Comparison of ENCODE assay signal across 13 cellular contexts in the genomic region with DNA sequence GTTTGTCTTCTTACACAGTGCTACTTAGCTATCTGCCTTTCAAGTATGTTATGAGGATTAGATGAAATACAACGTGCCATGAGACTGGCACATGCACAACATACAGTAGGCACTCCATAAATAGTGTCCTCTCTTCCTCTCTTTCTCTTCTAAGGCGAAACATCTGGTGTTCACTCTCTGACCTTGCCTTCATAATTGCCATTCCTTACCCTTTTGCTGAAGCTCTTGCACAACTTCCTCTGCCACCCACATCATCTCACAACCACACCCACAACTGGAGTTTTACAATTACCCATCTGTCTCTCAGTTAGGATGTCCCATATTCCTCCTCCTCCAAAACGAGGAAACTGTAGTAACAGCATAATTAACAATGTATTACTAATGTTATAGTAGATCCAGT. TPM values are rescaled to one million over a fixed set of nuclear protein-coding genes. Genes with fewer than 3 reads are reported as not detected.
DNase-seq lines count a peak whose midpoint lies in the region; ATAC-seq and TF ChIP-seq lines count a peak whose summit lies in the region.
"Had no signal": no experiment of that assay in that cellular context is flagged by ENCODE, and none has a peak within 500 bp of the region (broad histone marks: within the 10 kb centered on the region; RNA-seq: fewer than 3 reads in every experiment).

No MANE protein-coding gene starts in this region.

- RAD21 ChIA-PET in HCT116 (lab: Charles Lee; ENCODE audit: low non-redundant PET in 1 of 2, low total read pairs in 2 of 2, uncharacterized antibody in 2 of 2, unreplicated experiment in 2 of 2): no interaction called here

- no peak overlapping the region for H3K27ac ChIP-seq in HCT116 (ENCODE audit: low read depth, low read length)
- H3K27ac ChIP-seq: skin epidermis had no signal

- H2AFZ ChIP-seq in HCT116 (ENCODE audit: low read depth, low read length, poor library complexity, severe bottlenecking): peak overlapping the region; percentile 22

- H3K9ac ChIP-seq in HCT116 (ENCODE audit: low read length): no peak overlapping the region

- H3K4me1 ChIP-seq in HCT116 (ENCODE audit: control insufficient read depth in 1 of 2, insufficient read depth in 2 of 2, low read length in 2 of 2): no peaks in the 10 kb centered on the region
- H3K4me1 ChIP-seq: BE2C had no signal

- H3K4me2 ChIP-seq in HCT116 (ENCODE audit: low read length): no peak overlapping the region

- no peak for ATAC-seq in HCT116
- ATAC-seq in HG02798 (IDR thresholded peaks at IDR 0.05; ENCODE audit: poor library complexity, unreplicated experiment): no peak
- no peak for ATAC-seq in GM21717 (IDR thresholded peaks at IDR 0.05; ENCODE audit: unreplicated experiment)

- H3K27me3 ChIP-seq in HCT116 (ENCODE audit: insufficient read depth, low read length): no peaks in the 10 kb centered on the region
- H3K27me3 ChIP-seq: BE2C had no signal

- CTCF ChIA-PET in HCT116 (lab: Charles Lee): interaction anchor here (0.9 kb wide), 1 partner anchor 26 kb away, joined by 3 read pairs; a partner anchor contains a TSS

- TF ChIP-seq RAD21 in HCT116 (IDR thresholded peaks at IDR 0.05; ENCODE audit: low read depth): no peak

- no peaks in the 10 kb centered on the region for H3K9me3 ChIP-seq in HCT116 (ENCODE audit: control insufficient read depth in 1 of 2, insufficient read depth in 1 of 2, low read depth in 1 of 2, low read length in 2 of 2)
- H3K9me3 ChIP-seq: BE2C had no signal

- H3K79me2 ChIP-seq in HCT116 (ENCODE audit: insufficient read depth, low read length): no peaks in the 10 kb centered on the region

- POLR2A ChIA-PET in HCT116 (lab: Charles Lee): no interaction called here

- DNase-seq in AG08395 (ENCODE audit: low spot score): peak; percentile 25
- no peak for DNase-seq in HCT116 (ENCODE audit: low read depth, low spot score)
- peak; percentile 67 for DNase-seq in SK-MEL-5 (ENCODE audit: low read depth, low spot score)
- peak; percentile 91 for DNase-seq in foreskin melanocyte
- DNase-seq in SHP77 treated with DMSO at 0.1 percent for 48 hours (lab: John Stamatoyannopoulos, UW): no peak
- no peak for DNase-seq in islet precursor cell
- DNase-seq: activated CD4-positive, CD25-positive, alpha-beta regulatory T cell; BE2C; NCI-H2081 treated with DMSO at 0.1 percent for 48 hours had no signal

- in situ Hi-C loops in SK-MEL-5 (cut with HindIII; ENCODE audit: low pct_unique_long_range_greater_than_20kb, low sequenced_read_pairs): no loop called here

- H3K36me3 ChIP-seq in HCT116 (ENCODE audit: control insufficient read depth in 1 of 2, insufficient read depth in 2 of 2, low read length in 2 of 2): no peaks in the 10 kb centered on the region
- H3K36me3 ChIP-seq: BE2C had no signal

- no TSS peak for BruUV-seq in HCT116 (replicated peaks; lab: Mats Ljungman, UMichigan)

- TF ChIP-seq CTCF in HCT116 (IDR thresholded peaks at IDR 0.05 in 2 of 3, conservative IDR thresholded peaks at IDR 0.05 in 1 of 3; ENCODE audit: borderline replicate concordance in 1 of 3, insufficient read depth in 1 of 3, low read depth in 2 of 3, low read length in 2 of 3): no peak

- no peaks in the 10 kb centered on the region for H3K9me2 ChIP-seq in HCT116 (ENCODE audit: insufficient read depth)

- TF ChIP-seq POLR2A in HCT116 (IDR thresholded peaks at IDR 0.05; ENCODE audit: borderline replicate concordance, extremely low read depth, insufficient read depth, insufficient read length): no peak

- intact Hi-C loops in HCT116 (cut with micrococcal nuclease): no loop called here

- H3K4me3 ChIP-seq in HCT116 (replicated peaks in 1 of 2; ENCODE audit: low read depth in 1 of 2, low read length in 2 of 2): no peak overlapping the region
- H3K4me3 ChIP-seq: skin epidermis had no signal

- no peaks in the 10 kb centered on the region for H4K20me1 ChIP-seq in HCT116 (ENCODE audit: insufficient read depth)

TF ChIP-seq in HCT116, 20 proteins besides CTCF, POLR2A, EP300 and RAD21:
- TF ChIP-seq CEBPB (IDR thresholded peaks at IDR 0.05; ENCODE audit: low read depth): peak; percentile 64
- no peak for TF ChIP-seq SRF (IDR thresholded peaks at IDR 0.05; ENCODE audit: low read depth)

RNA-seq across cellular contexts. Expression of a gene that starts 26.4 kb away (rescaled TPM):
- 0.79 TPM for total RNA-seq in HCT116 (2021; ENCODE audit: unreplicated experiment)
- polyA plus RNA-seq in HCT116 (2012): 0.15 and 0.43 TPM in 2 replicates
- 0.26 TPM in 1 of 2 replicates, not detected in the other for total RNA-seq in SK-MEL-5 (2014; rRNA removed; shearing (Covaris generic))
- not detected in 2 replicates for polyA plus RNA-seq in SK-MEL-5 (2015; cell fraction: cytosol; rRNA removed)
- not detected in 2 replicates for polyA plus RNA-seq in SK-MEL-5 (2015; cell fraction: nucleus; rRNA removed)
- total RNA-seq: activated T-helper 2 cell treated with anti-CD3 and anti-CD28 coated beads, Interferon-gamma antibody, Interleukin-2, Interleukin-4, amounts not matched to agents 10 μg/mL and 5 μg/mL and 100 μg/mL, durations not matched to agents 14 hours and 24 hours and 36 hours had no signal

Comparison
In these comparisons a context has a peak if more than half of its experiments do, and no peak if none do; other contexts are left out.
1. DNase-seq: peak in AG08395 (single experiment), SK-MEL-5 (single experiment) and foreskin melanocyte (single experiment); none in HCT116 (single experiment), SHP77 treated with DMSO at 0.1 percent for 48 hours (single experiment) and islet precursor cell (single experiment).